ENCODE assay signal across 11 cellular contexts in the genomic region with DNA sequence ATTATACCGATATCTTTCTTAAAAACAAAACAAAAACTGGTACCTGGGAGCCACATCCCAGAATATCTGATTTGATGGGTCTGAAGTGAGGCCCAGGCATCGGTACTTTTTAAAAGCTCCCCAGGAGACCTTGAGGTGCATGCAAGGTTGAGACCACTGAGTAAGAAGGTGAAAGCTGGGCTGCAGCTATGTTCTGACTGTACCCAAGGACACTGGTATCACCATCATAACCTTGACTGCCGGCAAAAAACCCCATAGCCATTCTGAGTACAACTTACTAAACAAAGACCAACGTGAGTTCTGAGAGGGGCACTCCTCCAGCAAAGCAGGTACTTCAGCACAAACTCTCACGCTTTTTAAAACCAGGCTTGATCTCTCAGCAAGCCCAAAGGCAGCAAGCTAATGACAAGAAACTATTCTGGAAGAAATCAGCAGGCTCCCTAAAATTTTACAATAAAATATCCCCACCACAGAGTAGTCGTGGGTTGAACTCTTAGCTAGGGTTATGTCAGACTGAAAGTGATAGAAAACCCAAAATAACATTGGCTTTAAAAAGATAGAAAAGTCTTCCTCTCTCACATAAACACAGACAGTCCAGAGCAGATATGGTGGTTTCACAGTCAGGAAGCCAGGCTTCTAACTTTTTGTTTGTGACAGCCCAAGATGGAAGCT.
A peak's percentile ranks its signal among the peaks of the same experiment; 100 is the strongest.
DNase-seq lines count a peak whose midpoint lies in the region; ATAC-seq, FAIRE-seq and TF ChIP-seq lines count a peak whose summit lies in the region.
"Had no signal": no experiment of that assay in that cellular context is flagged by ENCODE, and none has a peak within 500 bp of the region (broad histone marks: within the 10 kb centered on the region; RNA-seq: fewer than 3 reads in every experiment).

No MANE protein-coding gene starts in this region.

- DNase-seq in GM13977 (ENCODE audit: low spot score) (peak; percentile 36), cerebellum (ENCODE audit: low spot score) (no peak), SIG-M5 treated with dmso at 0.1 percent for 504 hours (lab: John Stamatoyannopoulos, UW; ENCODE audit: unreplicated experiment) (no peak), mesenteric fat pad (ENCODE audit: low spot score) (no peak), frontal cortex (ENCODE audit: low spot score in 2 of 2) (no peak)
- DNase-seq: activated T-cell treated with anti-CD3 and anti-CD28 coated beads, Interleukin-2, amount 50 U/mL, for 72 hours had no signal

- TF ChIP-seq CTCF in GM13977 (IDR thresholded peaks at IDR 0.05; ENCODE audit: extremely low read depth, insufficient read depth, missing control alignments): no peak

- FAIRE-seq in frontal cortex (lab: Jason Lieb, UNC): no peak
- FAIRE-seq: H54 had no signal

- peak; percentile 91 for ATAC-seq in GM19455 (IDR thresholded peaks at IDR 0.05; ENCODE audit: unreplicated experiment)
- ATAC-seq in HG02852 (IDR thresholded peaks at IDR 0.05; ENCODE audit: unreplicated experiment): peak; percentile 90
- ATAC-seq in HG03469 (IDR thresholded peaks at IDR 0.05; ENCODE audit: unreplicated experiment): peak; percentile 86
- ATAC-seq: activated T-cell treated with anti-CD3 and anti-CD28 coated beads, Interleukin-2, amount 50 U/mL, for 72 hours; sciatic nerve had no signal

- in situ Hi-C loops in GM13977 (cut with MboI; ENCODE audit: low pct_unique_long_range_greater_than_20kb, low sequenced_read_pairs, unreplicated experiment): no loop called here
